ENCODE assay signal across 8 cellular contexts in the genomic region with DNA sequence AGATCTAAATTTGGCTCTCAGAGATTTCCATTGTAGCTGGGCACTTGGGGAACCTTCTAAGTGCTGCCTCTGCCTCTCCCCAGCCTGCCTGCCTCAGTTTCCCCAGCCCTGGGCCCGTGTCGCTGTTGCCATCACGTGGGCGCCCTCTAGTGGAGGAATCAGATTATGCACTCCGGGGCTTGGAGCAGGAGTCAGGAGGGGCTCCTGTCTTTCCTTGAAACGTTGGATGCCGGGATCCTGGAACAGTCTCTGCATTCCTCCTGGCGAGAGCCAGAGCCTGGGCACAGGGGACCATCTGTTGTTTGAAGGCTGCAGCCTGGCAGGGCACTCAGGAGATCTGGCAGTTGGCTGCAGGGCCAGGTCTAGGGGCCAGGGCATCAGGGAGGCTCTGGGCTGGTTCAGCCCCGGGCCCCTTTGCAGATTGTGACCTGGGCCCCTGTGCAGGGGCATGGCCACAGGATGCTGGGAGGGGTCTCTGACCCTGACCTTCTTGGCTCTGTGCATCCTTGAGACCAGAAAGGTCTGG.
A peak's percentile ranks its signal among the peaks of the same experiment; 100 is the strongest.
DNase-seq lines count a peak whose midpoint lies in the region; ATAC-seq lines count a peak whose summit lies in the region.

No MANE protein-coding gene starts in this region.

- peaks cover 11% of the 10 kb centered on the region for H3K27me3 Mint-ChIP-seq in activated CD4-positive, alpha-beta memory T cell treated with anti-CD3 and anti-CD28 coated beads for 36 hours

- peak; percentile 51 for DNase-seq in ELR (ENCODE audit: low read depth)
- peak; percentile 23 for DNase-seq in M059J (ENCODE audit: low read depth)
- DNase-seq in activated CD4-positive, alpha-beta memory T cell treated with anti-CD3 and anti-CD28 coated beads for 36 hours: peak; percentile 70
- peak; percentile 51 for DNase-seq in effector CD8-positive, alpha-beta T cell (lab: John Stamatoyannopoulos, UW)
- DNase-seq in midbrain (lab: John Stamatoyannopoulos, UW): peak; percentile 37
- DNase-seq in stimulated activated effector memory CD8-positive, alpha-beta T cell treated with anti-CD3 and anti-CD28 coated beads, Interleukin-12 subunit alpha, Interleukin-12 subunit beta, amount 100 ng/mL, for 72 hours (ENCODE audit: low spot score in 2 of 2): peak; percentile 61 to 84
- DNase-seq in RKO (ENCODE audit: low spot score): no peak

- intact Hi-C loops in activated CD4-positive, alpha-beta memory T cell treated with anti-CD3 and anti-CD28 coated beads for 36 hours (cut with micrococcal nuclease): loop anchor here (2.0 kb wide), 1 partner anchor 127 kb away; no protein-coding TSS in a partner anchor

- CTCF ChIA-PET in activated CD4-positive, alpha-beta memory T cell treated with anti-CD3 and anti-CD28 coated beads for 36 hours (lab: Charles Lee): interaction anchor here (0.8 to 2.2 kb wide), 7 partner anchors 11 to 126 kb away, joined by 3 to 6 read pairs (median 3); a partner anchor contains a TSS

- ATAC-seq in stimulated activated effector memory CD8-positive, alpha-beta T cell treated with anti-CD3 and anti-CD28 coated beads, Interleukin-12 subunit alpha, Interleukin-12 subunit beta, amount 100 ng/mL, for 72 hours: peak; percentile 24
- ATAC-seq in HG02678 (IDR thresholded peaks at IDR 0.05; ENCODE audit: unreplicated experiment): no peak

- H3K4me1 Mint-ChIP-seq in activated CD4-positive, alpha-beta memory T cell treated with anti-CD3 and anti-CD28 coated beads for 36 hours (ENCODE audit: low read depth): peaks cover 9% of the 10 kb centered on the region
- peaks cover 24% of the 10 kb centered on the region for H3K4me1 Mint-ChIP-seq in stimulated activated effector memory CD8-positive, alpha-beta T cell treated with anti-CD3 and anti-CD28 coated beads, Interleukin-12 subunit alpha, Interleukin-12 subunit beta, amount 100 ng/mL, for 72 hours

- H3K4me3 Mint-ChIP-seq in activated CD4-positive, alpha-beta memory T cell treated with anti-CD3 and anti-CD28 coated beads for 36 hours: no peak overlapping the region
- no peak overlapping the region for H3K4me3 Mint-ChIP-seq in stimulated activated effector memory CD8-positive, alpha-beta T cell treated with anti-CD3 and anti-CD28 coated beads, Interleukin-12 subunit alpha, Interleukin-12 subunit beta, amount 100 ng/mL, for 72 hours

- H3K9me3 Mint-ChIP-seq in activated CD4-positive, alpha-beta memory T cell treated with anti-CD3 and anti-CD28 coated beads for 36 hours: no peaks in the 10 kb centered on the region
- no peaks in the 10 kb centered on the region for H3K9me3 Mint-ChIP-seq in stimulated activated effector memory CD8-positive, alpha-beta T cell treated with anti-CD3 and anti-CD28 coated beads, Interleukin-12 subunit alpha, Interleukin-12 subunit beta, amount 100 ng/mL, for 72 hours

- H3K27ac Mint-ChIP-seq in activated CD4-positive, alpha-beta memory T cell treated with anti-CD3 and anti-CD28 coated beads for 36 hours: no peak overlapping the region
- H3K27ac Mint-ChIP-seq in stimulated activated effector memory CD8-positive, alpha-beta T cell treated with anti-CD3 and anti-CD28 coated beads, Interleukin-12 subunit alpha, Interleukin-12 subunit beta, amount 100 ng/mL, for 72 hours: no peak overlapping the region

- POLR2A ChIA-PET in activated CD4-positive, alpha-beta memory T cell treated with anti-CD3 and anti-CD28 coated beads for 36 hours (lab: Charles Lee): no interaction called here

- H3K36me3 Mint-ChIP-seq in activated CD4-positive, alpha-beta memory T cell treated with anti-CD3 and anti-CD28 coated beads for 36 hours: no peaks in the 10 kb centered on the region
- no peaks in the 10 kb centered on the region for H3K36me3 Mint-ChIP-seq in stimulated activated effector memory CD8-positive, alpha-beta T cell treated with anti-CD3 and anti-CD28 coated beads, Interleukin-12 subunit alpha, Interleukin-12 subunit beta, amount 100 ng/mL, for 72 hours
